In the genomic region with DNA sequence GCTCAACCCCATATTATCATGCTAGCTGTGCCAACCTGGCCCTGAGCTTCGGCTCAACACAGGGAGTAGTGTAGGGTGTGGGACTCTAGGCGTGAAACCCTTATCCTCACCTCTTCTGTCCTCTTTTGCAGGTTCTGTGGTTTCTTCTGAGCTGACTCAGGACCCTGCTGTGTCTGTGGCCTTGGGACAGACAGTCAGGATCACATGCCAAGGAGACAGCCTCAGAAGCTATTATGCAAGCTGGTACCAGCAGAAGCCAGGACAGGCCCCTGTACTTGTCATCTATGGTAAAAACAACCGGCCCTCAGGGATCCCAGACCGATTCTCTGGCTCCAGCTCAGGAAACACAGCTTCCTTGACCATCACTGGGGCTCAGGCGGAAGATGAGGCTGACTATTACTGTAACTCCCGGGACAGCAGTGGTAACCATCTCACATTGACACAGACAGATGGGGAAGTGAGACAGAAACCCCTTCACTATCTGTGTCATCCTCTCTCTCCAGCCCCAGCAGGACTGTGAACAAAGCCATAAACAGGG, we compare ENCODE assay signal across 8 cellular contexts.
DNase-seq lines count a peak whose midpoint lies in the region; ATAC-seq and TF ChIP-seq lines count a peak whose summit lies in the region.

No MANE protein-coding gene starts in this region.

- H3K4me1 ChIP-seq in right atrium auricular region (no peaks in the 10 kb centered on the region), colonic mucosa (no peaks in the 10 kb centered on the region)

- TF ChIP-seq CTCF in right atrium auricular region (IDR thresholded peaks at IDR 0.05): no peak
- TF ChIP-seq CTCF in colonic mucosa (IDR thresholded peaks at IDR 0.05): no peak

- no peaks in the 10 kb centered on the region for H3K9me3 Mint-ChIP-seq in stimulated activated memory B cell treated with anti-CD40 and anti-IgM and Interleukin-4, amounts not matched to agents 10 μg/mL and 1 μg/mL and 100 μg/mL, for 72 hours

- H3K4me3 ChIP-seq in right atrium auricular region (no peak overlapping the region), colonic mucosa (no peak overlapping the region)

- H3K27me3 ChIP-seq in right atrium auricular region (no peaks in the 10 kb centered on the region), colonic mucosa (no peaks in the 10 kb centered on the region)

- no peaks in the 10 kb centered on the region for H3K36me3 ChIP-seq in right atrium auricular region
- no peaks in the 10 kb centered on the region for H3K36me3 ChIP-seq in colonic mucosa

- H3K4me1 Mint-ChIP-seq in stimulated activated memory B cell treated with anti-CD40 and anti-IgM and Interleukin-4, amounts not matched to agents 10 μg/mL and 1 μg/mL and 100 μg/mL, for 72 hours: peaks cover 53% of the 10 kb centered on the region

- H3K27ac ChIP-seq in right atrium auricular region (no peak overlapping the region), colonic mucosa (peak overlapping the region; percentile 54)

- ATAC-seq in Right ventricle myocardium inferior (peak; percentile 48), HG03354 (IDR thresholded peaks at IDR 0.05; ENCODE audit: poor library complexity, severe bottlenecking, unreplicated experiment) (peak; percentile 66)
- ATAC-seq in stimulated activated memory B cell treated with anti-CD40 and anti-IgM and Interleukin-4, amounts not matched to agents 10 μg/mL and 1 μg/mL and 100 μg/mL, for 72 hours: peak; percentile 95

- no peak overlapping the region for H3K9ac ChIP-seq in colonic mucosa (ENCODE audit: low read depth in 2 of 2, low read length in 2 of 2)

- no peaks in the 10 kb centered on the region for H3K36me3 Mint-ChIP-seq in stimulated activated memory B cell treated with anti-CD40 and anti-IgM and Interleukin-4, amounts not matched to agents 10 μg/mL and 1 μg/mL and 100 μg/mL, for 72 hours

- peak overlapping the region; percentile 86 for H3K27ac Mint-ChIP-seq in stimulated activated memory B cell treated with anti-CD40 and anti-IgM and Interleukin-4, amounts not matched to agents 10 μg/mL and 1 μg/mL and 100 μg/mL, for 72 hours

- DNase-seq in Right ventricle myocardium inferior (ENCODE audit: missing footprints) (no peak), right atrium auricular region (ENCODE audit: low spot score) (no peak), colonic mucosa (no peak), SHP77 treated with DMSO at 0.1 percent for 48 hours (lab: John Stamatoyannopoulos, UW) (no peak), NCI-H1694 (lab: John Stamatoyannopoulos, UW) (no peak)
- no peak for DNase-seq in stimulated activated CD4-positive, alpha-beta T cell treated with anti-CD3 and anti-CD28 coated beads, Interleukin-4, amount 100 ng/mL, for 1 hour

- intact Hi-C loops in Right ventricle myocardium inferior (cut with DNase I): no loop called here
- intact Hi-C loops in colonic mucosa (cut with DNase I): no loop called here

- H3K4me3 Mint-ChIP-seq in stimulated activated memory B cell treated with anti-CD40 and anti-IgM and Interleukin-4, amounts not matched to agents 10 μg/mL and 1 μg/mL and 100 μg/mL, for 72 hours: peak overlapping the region; percentile 64

- H3K27me3 Mint-ChIP-seq in stimulated activated memory B cell treated with anti-CD40 and anti-IgM and Interleukin-4, amounts not matched to agents 10 μg/mL and 1 μg/mL and 100 μg/mL, for 72 hours: no peaks in the 10 kb centered on the region

- H3K9me3 ChIP-seq in right atrium auricular region (no peaks in the 10 kb centered on the region), colonic mucosa (no peaks in the 10 kb centered on the region)
